24 cellular contexts compared by ENCODE assay signal in the genomic region with DNA sequence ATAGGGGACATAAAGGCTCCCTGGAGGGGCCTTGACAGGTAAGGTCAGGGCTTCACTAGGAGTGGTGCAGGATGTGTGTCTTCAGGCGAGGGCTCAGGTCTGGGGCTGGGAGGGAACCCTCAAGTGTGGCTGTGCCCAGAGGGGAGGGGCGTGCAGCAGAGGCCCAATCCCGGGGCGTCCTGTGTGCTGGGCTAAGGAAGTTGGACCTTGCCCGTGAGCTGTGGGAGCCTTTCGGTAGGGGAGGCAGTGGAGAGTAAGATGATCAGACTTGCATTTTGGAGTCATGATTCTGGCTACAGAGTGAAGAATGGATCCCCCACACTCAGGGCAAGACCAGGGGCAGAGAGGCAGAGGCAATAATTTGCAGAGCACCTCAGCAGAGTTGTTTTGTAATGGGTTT.
"Had no signal": no experiment of that assay in that cellular context is flagged by ENCODE, and none has a peak within 500 bp of the region (broad histone marks: within the 10 kb centered on the region; RNA-seq: fewer than 3 reads in every experiment).

No MANE protein-coding gene starts in this region.

- DNase-seq: KBM-7, MV-4-11, NCI-H1048, NCI-H1105, NCI-H1417, NCI-H1436 treated with DMSO at 0.1 percent for 48 hours, NCI-H1694, NCI-H187 treated with DMSO at 0.1 percent for 48 hours, NCI-H2029 treated with DMSO at 0.1 percent for 48 hours, NCI-H2171 treated with DMSO at 0.1 percent for 48 hours, NCI-H226, NCI-H446, NCI-H510A, NCI-H524 treated with DMSO at 0.1 percent for 48 hours, NCI-H69, NCI-H774, Right ventricle myocardium superior, RPMI8226, SIG-M5 had no signal

- H3K27me3 ChIP-seq: SJSA1 had no signal

- H3K27ac ChIP-seq: HL-60, SJSA1, SK-N-MC had no signal

- H3K4me3 ChIP-seq: SJSA1, SK-N-MC had no signal

- H3K36me3 ChIP-seq: SJSA1 had no signal

- FAIRE-seq: HTR-8/SVneo, RCC 7860 had no signal

- H3K4me1 ChIP-seq: SJSA1 had no signal
